ENCODE assay signal across 8 cellular contexts in the genomic region with DNA sequence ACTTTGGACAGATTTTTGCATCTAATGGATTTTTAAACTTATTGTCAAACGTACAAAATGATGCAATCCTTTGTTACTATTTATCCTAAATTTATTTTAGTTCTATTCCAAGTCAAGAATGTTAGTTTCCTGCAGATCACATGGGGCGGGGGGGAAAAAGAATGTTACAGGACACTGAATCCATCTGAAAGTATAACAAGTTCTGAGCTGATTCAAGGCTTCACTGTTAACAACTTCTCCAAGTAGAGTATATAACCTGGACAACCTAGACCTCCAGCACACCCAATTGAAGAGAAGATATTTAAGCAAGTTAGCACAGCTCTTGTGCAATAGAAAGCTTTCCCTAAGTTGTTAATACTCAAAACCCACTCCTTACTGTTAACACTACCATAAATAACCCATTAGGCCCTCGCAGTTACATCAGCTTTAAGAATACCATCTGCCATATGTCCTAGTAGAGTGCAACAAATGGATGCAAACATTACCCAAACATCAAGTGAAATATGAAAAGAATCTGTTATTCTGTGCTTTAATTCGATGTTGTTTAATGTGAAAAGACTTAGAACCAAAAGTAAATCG. TPM values are rescaled to one million over a fixed set of nuclear protein-coding genes. Genes with fewer than 3 reads are reported as not detected.
DNase-seq lines count a peak whose midpoint lies in the region; ATAC-seq and TF ChIP-seq lines count a peak whose summit lies in the region.

No MANE protein-coding gene starts in this region.

- H3K27ac ChIP-seq in DOHH2 (ENCODE audit: low read depth, low read length), result peak overlapping the region; percentile 64
- H3K27ac ChIP-seq in stomach, result peak overlapping the region in 4 of 5 donors; percentile 84 to 96 (median 94)

- no peak for DNase-seq in activated naive CD4-positive, alpha-beta T cell treated with anti-CD3 and anti-CD28 coated beads, Interleukin-2, amount 50 U/mL, for 72 hours (ENCODE audit: low spot score in 2 of 2)
- DNase-seq in stomach, result no peak
- DNase-seq in pons (ENCODE audit: low spot score), result no peak

- peaks cover 16 to 26% of the 10 kb centered on the region in 2 donors for H3K36me3 Mint-ChIP-seq in activated naive CD4-positive, alpha-beta T cell treated with anti-CD3 and anti-CD28 coated beads, Interleukin-2, amount 50 U/mL, for 72 hours

- H3F3A ChIP-seq in DOHH2 (ENCODE audit: control insufficient read depth, insufficient read depth), result 0 out of 2 replicates have a peak, but pooled peaks cover 7% of the 10 kb centered on the region
- H3F3A ChIP-seq in Loucy (ENCODE audit: low read depth), result no peaks in the 10 kb centered on the region

- TF ChIP-seq POLR2A in stomach (IDR thresholded peaks at IDR 0.05), result no peak

- no peak for ATAC-seq in activated naive CD4-positive, alpha-beta T cell treated with anti-CD3 and anti-CD28 coated beads, Interleukin-2, amount 50 U/mL, for 72 hours
- ATAC-seq in HG03095 (IDR thresholded peaks at IDR 0.05; ENCODE audit: unreplicated experiment) (no peak), HG02610 (IDR thresholded peaks at IDR 0.05; ENCODE audit: unreplicated experiment) (no peak)

- H3K4me3 ChIP-seq in DOHH2 (ENCODE audit: low read length) (peak overlapping the region; percentile 92), Loucy (ENCODE audit: low read length, poor library complexity, severe bottlenecking) (peak overlapping the region; percentile 80), iPS-15b (ENCODE audit: low read depth, low read length) (peak overlapping the region; percentile 99), stomach (peak overlapping the region; percentile 78 to 97 (median 88))

- H3K36me3 ChIP-seq in DOHH2 (ENCODE audit: control insufficient read depth, low read length) (peaks cover 28% of the 10 kb centered on the region), Loucy (ENCODE audit: insufficient read depth, low read length) (no peaks in the 10 kb centered on the region), iPS-15b (ENCODE audit: control insufficient read depth, insufficient read depth, low read length) (no peaks in the 10 kb centered on the region), stomach (no peaks in the 10 kb centered on the region)

- H2AFZ ChIP-seq in Loucy (ENCODE audit: low read length), result peak overlapping the region; percentile 11; the same call in 1 of the 2 replicates

- peaks cover 6% of the 10 kb centered on the region for H3K27me3 ChIP-seq in DOHH2 (ENCODE audit: control insufficient read depth, low read length)
- peaks cover 5% of the 10 kb centered on the region for H3K27me3 ChIP-seq in Loucy (ENCODE audit: insufficient read depth, low read length, poor library complexity, severe bottlenecking)
- no peaks in the 10 kb centered on the region for H3K27me3 ChIP-seq in iPS-15b (ENCODE audit: control insufficient read depth, insufficient read depth, low read length)
- no peaks in the 10 kb centered on the region for H3K27me3 ChIP-seq in stomach

- peaks cover 14% of the 10 kb centered on the region for H4K20me1 ChIP-seq in DOHH2 (ENCODE audit: control insufficient read depth, insufficient read depth, low read depth, low read length)
- peaks cover 48% of the 10 kb centered on the region for H4K20me1 ChIP-seq in Loucy (ENCODE audit: insufficient read depth, low read length, poor library complexity, severe bottlenecking)

- TF ChIP-seq EP300 in stomach (IDR thresholded peaks at IDR 0.05), result no peak

- H3K4me1 ChIP-seq in DOHH2 (ENCODE audit: control insufficient read depth, low read length), result peaks cover 29% of the 10 kb centered on the region
- H3K4me1 ChIP-seq in Loucy (ENCODE audit: insufficient read depth, low read length, poor library complexity, severe bottlenecking), result peaks cover 36% of the 10 kb centered on the region
- no peaks in the 10 kb centered on the region for H3K4me1 ChIP-seq in iPS-15b (ENCODE audit: control insufficient read depth, insufficient read depth, low read length)
- H3K4me1 ChIP-seq in stomach, result peaks cover 29 to 55% (median 40%) of the 10 kb centered on the region in 4 donors

- no peak for TF ChIP-seq CTCF in DOHH2 (IDR thresholded peaks at IDR 0.05; ENCODE audit: low read depth, low read length, poor library complexity, severe bottlenecking)
- no peak for TF ChIP-seq CTCF in Loucy (conservative IDR thresholded peaks at IDR 0.05; ENCODE audit: low read length)
- TF ChIP-seq CTCF in stomach (IDR thresholded peaks at IDR 0.05), result no peak

- H3K4me2 ChIP-seq in DOHH2 (ENCODE audit: low read length) (peak overlapping the region; percentile 88), Loucy (ENCODE audit: low read depth, low read length, poor library complexity, severe bottlenecking) (peak overlapping the region; percentile 94)

- no peaks in the 10 kb centered on the region for H3K9me3 ChIP-seq in DOHH2 (ENCODE audit: control insufficient read depth, insufficient read depth, low read length)
- H3K9me3 ChIP-seq in Loucy (ENCODE audit: insufficient read depth, low read depth, low read length), result no peaks in the 10 kb centered on the region
- no peaks in the 10 kb centered on the region for H3K9me3 ChIP-seq in iPS-15b (ENCODE audit: control insufficient read depth, insufficient read depth, low read length)
- H3K9me3 ChIP-seq in stomach, result no peaks in the 10 kb centered on the region

- H3K27ac Mint-ChIP-seq in activated naive CD4-positive, alpha-beta T cell treated with anti-CD3 and anti-CD28 coated beads, Interleukin-2, amount 50 U/mL, for 72 hours, result peak overlapping the region; percentile 97 to 99

- intact Hi-C loops in stomach (cut with DNase I; ENCODE audit: low total_unique reads), result no loop called here

- 1 to 8% (median 3%) methylated on average over 5 of the region's 5 CpGs for WGBS in stomach, 5 donors

- H3K9me2 ChIP-seq in DOHH2 (replicated peaks; ENCODE audit: control insufficient read depth, low read length) (no peaks in the 10 kb centered on the region), Loucy (replicated peaks; ENCODE audit: low read depth, low read length) (no peaks in the 10 kb centered on the region)

- peaks cover 57% of the 10 kb centered on the region for H3K79me2 ChIP-seq in DOHH2 (ENCODE audit: control insufficient read depth, low read length)
- H3K79me2 ChIP-seq in Loucy (ENCODE audit: insufficient read depth, low read length), result peaks cover 57% of the 10 kb centered on the region

- H3K9ac ChIP-seq in Loucy (ENCODE audit: low read depth, low read length, poor library complexity, severe bottlenecking) (peak overlapping the region; percentile 89), iPS-15b (ENCODE audit: low read depth, low read length) (peak overlapping the region; percentile 78)

- no peaks in the 10 kb centered on the region for H3K9me3 Mint-ChIP-seq in activated naive CD4-positive, alpha-beta T cell treated with anti-CD3 and anti-CD28 coated beads, Interleukin-2, amount 50 U/mL, for 72 hours

RNA-seq across cellular contexts. Expression of a gene that starts 1.3 kb away (rescaled TPM):
- 100 to 1,000 TPM in 1 of 2 donors, 10 to 100 TPM in 1; 97.4 to 105 TPM for total RNA-seq in activated naive CD4-positive, alpha-beta T cell treated with anti-CD3 and anti-CD28 coated beads, Interleukin-2, amount 50 U/mL, for 72 hours
- 100 to 1,000 TPM in 1 of 5 donors, 10 to 100 TPM in 4; 23.9 to 162 (median 66.5) TPM for total RNA-seq in stomach
- polyA plus RNA-seq in stomach, result 10 to 100 TPM; 10.3 to 25.8 (median 17.3) TPM
